In genomic region chrX:46715521-46715920, GRCh38 we compare ENCODE assay signal across 1 cellular context.
TF ChIP-seq lines count a peak whose summit lies in the region.

No MANE protein-coding gene starts in this region.

TF ChIP-seq in A549, 52 proteins besides CTCF, POLR2A, EP300 and RAD21 (continued from another document):
- TF ChIP-seq, protein P1, sequence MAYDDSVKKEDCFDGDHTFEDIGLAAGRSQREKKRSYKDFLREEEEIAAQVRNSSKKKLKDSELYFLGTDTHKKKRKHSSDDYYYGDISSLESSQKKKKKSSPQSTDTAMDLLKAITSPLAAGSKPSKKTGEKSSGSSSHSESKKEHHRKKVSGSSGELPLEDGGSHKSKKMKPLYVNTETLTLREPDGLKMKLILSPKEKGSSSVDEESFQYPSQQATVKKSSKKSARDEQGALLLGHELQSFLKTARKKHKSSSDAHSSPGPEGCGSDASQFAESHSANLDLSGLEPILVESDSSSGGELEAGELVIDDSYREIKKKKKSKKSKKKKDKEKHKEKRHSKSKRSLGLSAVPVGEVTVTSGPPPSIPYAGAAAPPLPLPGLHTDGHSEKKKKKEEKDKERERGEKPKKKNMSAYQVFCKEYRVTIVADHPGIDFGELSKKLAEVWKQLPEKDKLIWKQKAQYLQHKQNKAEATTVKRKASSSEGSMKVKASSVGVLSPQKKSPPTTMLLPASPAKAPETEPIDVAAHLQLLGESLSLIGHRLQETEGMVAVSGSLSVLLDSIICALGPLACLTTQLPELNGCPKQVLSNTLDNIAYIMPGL (CRISPR knock-in tag; IDR thresholded peaks at IDR 0.05; ENCODE audit: borderline replicate concordance), result no peak
- no peak for TF ChIP-seq HOXB5 (CRISPR knock-in tag; IDR thresholded peaks at IDR 0.05)
- TF ChIP-seq JUN (IDR thresholded peaks at IDR 0.05), result no peak
- TF ChIP-seq CHD4 (IDR thresholded peaks at IDR 0.05; ENCODE audit: borderline replicate concordance), result no peak
- no peak for TF ChIP-seq HDAC2 (IDR thresholded peaks at IDR 0.05)
- TF ChIP-seq ATOH8 (CRISPR knock-in tag; IDR thresholded peaks at IDR 0.05; ENCODE audit: low read depth), result no peak
- no peak for TF ChIP-seq SMC3 (IDR thresholded peaks at IDR 0.05)
- TF ChIP-seq, protein P2, sequence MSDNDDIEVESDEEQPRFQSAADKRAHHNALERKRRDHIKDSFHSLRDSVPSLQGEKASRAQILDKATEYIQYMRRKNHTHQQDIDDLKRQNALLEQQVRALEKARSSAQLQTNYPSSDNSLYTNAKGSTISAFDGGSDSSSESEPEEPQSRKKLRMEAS (IDR thresholded peaks at IDR 0.05), result no peak
- TF ChIP-seq SREBF2 (IDR thresholded peaks at IDR 0.05), result no peak
- TF ChIP-seq HOXB13 (CRISPR knock-in tag; IDR thresholded peaks at IDR 0.05; ENCODE audit: low read depth), result no peak
- TF ChIP-seq EHMT2 (IDR thresholded peaks at IDR 0.05; ENCODE audit: low read depth), result no peak
- TF ChIP-seq, protein P3, sequence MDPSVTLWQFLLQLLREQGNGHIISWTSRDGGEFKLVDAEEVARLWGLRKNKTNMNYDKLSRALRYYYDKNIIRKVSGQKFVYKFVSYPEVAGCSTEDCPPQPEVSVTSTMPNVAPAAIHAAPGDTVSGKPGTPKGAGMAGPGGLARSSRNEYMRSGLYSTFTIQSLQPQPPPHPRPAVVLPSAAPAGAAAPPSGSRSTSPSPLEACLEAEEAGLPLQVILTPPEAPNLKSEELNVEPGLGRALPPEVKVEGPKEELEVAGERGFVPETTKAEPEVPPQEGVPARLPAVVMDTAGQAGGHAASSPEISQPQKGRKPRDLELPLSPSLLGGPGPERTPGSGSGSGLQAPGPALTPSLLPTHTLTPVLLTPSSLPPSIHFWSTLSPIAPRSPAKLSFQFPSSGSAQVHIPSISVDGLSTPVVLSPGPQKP (IDR thresholded peaks at IDR 0.05; ENCODE audit: low read depth, low read length), result no peak
- TF ChIP-seq TP53 (CRISPR knock-in tag; IDR thresholded peaks at IDR 0.05), result no peak
- no peak for TF ChIP-seq POLR2AphosphoS2 (conservative IDR thresholded peaks at IDR 0.05; ENCODE audit: low read length)
TF ChIP-seq in A549: peak in this region for 0.
